In the genomic region with DNA sequence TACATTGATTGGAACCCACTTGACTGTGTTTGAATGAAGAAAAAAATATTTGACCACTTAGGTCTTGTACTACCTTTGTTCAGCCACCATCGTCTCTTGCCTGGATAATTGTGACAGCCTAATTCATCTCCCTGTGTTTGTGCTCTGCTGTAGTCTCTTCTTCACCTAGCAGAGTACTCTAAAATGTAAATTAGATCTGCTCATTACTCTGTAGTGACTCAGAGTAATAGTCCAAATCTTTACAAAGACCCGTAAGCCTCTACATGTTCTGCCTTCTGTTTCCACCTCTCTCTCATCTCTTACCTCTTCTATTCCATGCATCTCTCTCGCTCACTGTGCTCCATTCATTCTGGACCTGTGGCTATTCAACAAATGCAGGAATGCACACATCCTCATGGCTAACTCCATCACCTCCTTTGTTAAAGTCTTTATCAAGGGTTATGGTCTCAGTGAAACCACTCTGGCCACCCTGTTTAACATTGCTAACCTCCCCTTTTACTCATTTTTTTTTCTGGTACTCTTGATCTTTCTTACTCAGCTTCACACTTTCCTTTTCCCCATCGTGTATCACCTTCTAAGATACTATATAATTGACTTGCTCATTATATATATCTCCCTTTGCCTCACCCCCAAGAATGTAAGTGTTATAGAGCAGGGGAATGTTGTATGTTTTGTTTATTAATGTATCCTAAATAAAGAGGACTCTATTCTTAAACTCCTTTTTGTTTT, we compare ENCODE assay signal across 21 cellular contexts.
DNase-seq lines count a peak whose midpoint lies in the region; ATAC-seq, FAIRE-seq and TF ChIP-seq lines count a peak whose summit lies in the region.
"Had no signal": no experiment of that assay in that cellular context is flagged by ENCODE, and none has a peak within 500 bp of the region (broad histone marks: within the 10 kb centered on the region; RNA-seq: fewer than 3 reads in every experiment).

No MANE protein-coding gene starts in this region.

- POLR2A ChIA-PET in activated CD8-positive, alpha-beta T cell treated with anti-CD3 and anti-CD28 coated beads for 36 hours (lab: Charles Lee): no interaction called here

- no peaks in the 10 kb centered on the region for H3K27me3 ChIP-seq in SJCRH30
- H3K27me3 ChIP-seq in pancreas: no peaks in the 10 kb centered on the region
- H3K27me3 ChIP-seq: body of pancreas, neutrophil, right lobe of liver had no signal

- ATAC-seq in activated CD8-positive, alpha-beta T cell treated with anti-CD3 and anti-CD28 coated beads for 36 hours: peak; percentile 86
- ATAC-seq in pancreas: no peak
- ATAC-seq: body of pancreas, right lobe of liver had no signal

- H3K36me3 Mint-ChIP-seq in activated naive CD4-positive, alpha-beta T cell treated with anti-CD3 and anti-CD28 coated beads, Interleukin-2, amount 50 U/mL, for 24 hours: peaks cover 14% of the 10 kb centered on the region
- H3K36me3 Mint-ChIP-seq in activated CD8-positive, alpha-beta T cell treated with anti-CD3 and anti-CD28 coated beads for 36 hours (ENCODE audit: low read depth): peaks cover 20% of the 10 kb centered on the region
- H3K36me3 Mint-ChIP-seq in stimulated activated naive CD8-positive, alpha-beta T cell treated with anti-CD3 and anti-CD28 coated beads, Interleukin-15, Interleukin-2, amounts not matched to agents 100 ng/mL and 50 ng/mL, for 24 hours (ENCODE audit: low read depth): peaks cover 32% of the 10 kb centered on the region

- CTCF ChIA-PET in activated CD8-positive, alpha-beta T cell treated with anti-CD3 and anti-CD28 coated beads for 36 hours (lab: Charles Lee): interaction anchor here (1.3 kb wide), 1 partner anchor 98 kb away, joined by 3 read pairs; the partner anchor contains the start of gene STIM2

- intact Hi-C loops in activated CD8-positive, alpha-beta T cell treated with anti-CD3 and anti-CD28 coated beads for 36 hours (cut with micrococcal nuclease): loop anchor here (5.0 kb wide), 1 partner anchor 43 kb away; no protein-coding TSS in a partner anchor
- intact Hi-C loops in pancreas (cut with DNase I): no loop called here

- peak overlapping the region; percentile 0 for H3K4me3 Mint-ChIP-seq in activated naive CD4-positive, alpha-beta T cell treated with anti-CD3 and anti-CD28 coated beads, Interleukin-2, amount 50 U/mL, for 24 hours
- no peak overlapping the region for H3K4me3 Mint-ChIP-seq in activated CD8-positive, alpha-beta T cell treated with anti-CD3 and anti-CD28 coated beads for 36 hours
- no peak overlapping the region for H3K4me3 Mint-ChIP-seq in stimulated activated naive CD8-positive, alpha-beta T cell treated with anti-CD3 and anti-CD28 coated beads, Interleukin-15, Interleukin-2, amounts not matched to agents 100 ng/mL and 50 ng/mL, for 24 hours

- no peak for TF ChIP-seq CTCF in activated CD8-positive, alpha-beta T cell treated with anti-CD3 and anti-CD28 coated beads for 36 hours (IDR thresholded peaks at IDR 0.05)
- TF ChIP-seq CTCF in pancreas (IDR thresholded peaks at IDR 0.05): no peak

- FAIRE-seq in pancreas (lab: Jason Lieb, UNC): no peak
- FAIRE-seq: GM12892, islet of Langerhans had no signal

- H3K4me1 Mint-ChIP-seq in activated naive CD4-positive, alpha-beta T cell treated with anti-CD3 and anti-CD28 coated beads, Interleukin-2, amount 50 U/mL, for 24 hours: peaks cover 72% of the 10 kb centered on the region
- H3K4me1 Mint-ChIP-seq in activated CD8-positive, alpha-beta T cell treated with anti-CD3 and anti-CD28 coated beads for 36 hours (ENCODE audit: low read depth): peaks cover 47% of the 10 kb centered on the region
- peaks cover 41% of the 10 kb centered on the region for H3K4me1 Mint-ChIP-seq in stimulated activated naive CD8-positive, alpha-beta T cell treated with anti-CD3 and anti-CD28 coated beads, Interleukin-15, Interleukin-2, amounts not matched to agents 100 ng/mL and 50 ng/mL, for 24 hours (ENCODE audit: low read depth)

- peak overlapping the region; percentile 60 for H3K27ac Mint-ChIP-seq in activated naive CD4-positive, alpha-beta T cell treated with anti-CD3 and anti-CD28 coated beads, Interleukin-2, amount 50 U/mL, for 24 hours
- peak overlapping the region; percentile 72 for H3K27ac Mint-ChIP-seq in activated CD8-positive, alpha-beta T cell treated with anti-CD3 and anti-CD28 coated beads for 36 hours
- peak overlapping the region; percentile 88 for H3K27ac Mint-ChIP-seq in stimulated activated naive CD8-positive, alpha-beta T cell treated with anti-CD3 and anti-CD28 coated beads, Interleukin-15, Interleukin-2, amounts not matched to agents 100 ng/mL and 50 ng/mL, for 24 hours

- H3K36me3 ChIP-seq in SJCRH30 (no peaks in the 10 kb centered on the region; the same call in none of the 2 replicates), pancreas (no peaks in the 10 kb centered on the region)
- H3K36me3 ChIP-seq: thoracic aorta had no signal

- H3K9me3 Mint-ChIP-seq in activated naive CD4-positive, alpha-beta T cell treated with anti-CD3 and anti-CD28 coated beads, Interleukin-2, amount 50 U/mL, for 24 hours: no peaks in the 10 kb centered on the region
- H3K9me3 Mint-ChIP-seq in activated CD8-positive, alpha-beta T cell treated with anti-CD3 and anti-CD28 coated beads for 36 hours: no peaks in the 10 kb centered on the region
- peaks cover 4% of the 10 kb centered on the region for H3K9me3 Mint-ChIP-seq in stimulated activated naive CD8-positive, alpha-beta T cell treated with anti-CD3 and anti-CD28 coated beads, Interleukin-15, Interleukin-2, amounts not matched to agents 100 ng/mL and 50 ng/mL, for 24 hours

- H3K4me1 ChIP-seq in SJCRH30 (peaks cover 7% of the 10 kb centered on the region), pancreas (peaks cover 0 to 7% (median 5%) of the 10 kb centered on the region in 3 donors)
- H3K4me1 ChIP-seq: right lobe of liver had no signal

- H3K9me3 ChIP-seq in SJCRH30 (replicated peaks): no peaks in the 10 kb centered on the region
- no peaks in the 10 kb centered on the region for H3K9me3 ChIP-seq in pancreas
- H3K9me3 ChIP-seq: body of pancreas, neutrophil, right lobe of liver, thoracic aorta had no signal

- no peak overlapping the region for H3K27ac ChIP-seq in SJCRH30
- no peak overlapping the region for H3K27ac ChIP-seq in pancreas
- H3K27ac ChIP-seq: body of pancreas, GM23248, neutrophil, right lobe of liver, thoracic aorta had no signal

- H3K4me3 ChIP-seq in SJCRH30: no peak overlapping the region
- H3K4me3 ChIP-seq in pancreas: no peak overlapping the region
- H3K4me3 ChIP-seq: body of pancreas, GM23248, right lobe of liver, thoracic aorta had no signal

- H3K27me3 Mint-ChIP-seq in activated naive CD4-positive, alpha-beta T cell treated with anti-CD3 and anti-CD28 coated beads, Interleukin-2, amount 50 U/mL, for 24 hours: no peaks in the 10 kb centered on the region
- H3K27me3 Mint-ChIP-seq in activated CD8-positive, alpha-beta T cell treated with anti-CD3 and anti-CD28 coated beads for 36 hours: no peaks in the 10 kb centered on the region
- no peaks in the 10 kb centered on the region for H3K27me3 Mint-ChIP-seq in stimulated activated naive CD8-positive, alpha-beta T cell treated with anti-CD3 and anti-CD28 coated beads, Interleukin-15, Interleukin-2, amounts not matched to agents 100 ng/mL and 50 ng/mL, for 24 hours

- no peak for DNase-seq in activated naive CD4-positive, alpha-beta T cell treated with Interleukin-2 at 50 U/mL for 16 hours
- DNase-seq in activated CD8-positive, alpha-beta T cell treated with anti-CD3 and anti-CD28 coated beads for 36 hours: no peak
- DNase-seq in iPS DF 19.7 (ENCODE audit: low read depth, low spot score) (peak; percentile 5), SJCRH30 (no peak), pancreas (no peak), SKM-1 (lab: John Stamatoyannopoulos, UW; ENCODE audit: unreplicated experiment) (no peak)
- DNase-seq: activated effector memory CD4-positive, alpha-beta T cell treated with Interleukin-2 at 50 U/mL for 16 hours; body of pancreas; GM23248; mammary epithelial cell; NCI-H1694 treated with DMSO at 0.1 percent for 48 hours; NCI-H446 treated with DMSO at 0.1 percent for 48 hours; right lobe of liver; Right ventricle myocardium superior; stimulated activated CD4-positive, alpha-beta T cell treated with anti-CD3 and anti-CD28 coated beads, Interleukin-2, amount 100 ng/mL, for 48 hours had no signal

- WGBS in pancreas, 2 donors: 91 to 95% methylated on average over 4 of the region's 4 CpGs
